ENCODE assay signal across 1 cellular context in the genomic region with DNA sequence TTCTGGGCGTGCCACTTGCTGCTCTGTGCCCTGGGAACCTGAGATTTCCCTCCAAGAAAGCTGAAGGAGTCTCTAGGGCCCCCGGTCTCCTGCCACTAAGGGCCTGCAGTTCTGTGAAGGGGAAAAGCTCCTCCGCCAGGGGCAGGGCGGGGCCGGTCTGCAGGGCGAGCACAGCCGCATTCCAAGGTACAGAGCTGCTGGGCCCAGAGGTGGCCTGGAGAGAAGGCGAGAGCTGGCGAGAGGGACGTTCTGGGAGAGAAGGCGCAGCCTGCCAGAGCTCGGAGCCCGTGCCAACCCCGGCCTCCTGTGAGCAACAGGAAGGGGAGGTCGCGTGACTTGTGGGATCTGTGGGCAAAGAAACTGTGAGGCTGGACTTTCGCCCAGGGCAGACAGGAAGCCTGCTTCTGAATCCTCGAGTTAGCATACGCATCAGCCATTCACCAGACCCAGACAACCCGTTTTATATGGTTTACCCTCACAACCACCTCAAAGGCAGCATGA.
TF ChIP-seq lines count a peak whose summit lies in the region.

No MANE protein-coding gene starts in this region.

TF ChIP-seq in HepG2, 621 proteins besides CTCF, POLR2A, EP300 and RAD21 (continued from another document):
- TF ChIP-seq, protein P1, sequence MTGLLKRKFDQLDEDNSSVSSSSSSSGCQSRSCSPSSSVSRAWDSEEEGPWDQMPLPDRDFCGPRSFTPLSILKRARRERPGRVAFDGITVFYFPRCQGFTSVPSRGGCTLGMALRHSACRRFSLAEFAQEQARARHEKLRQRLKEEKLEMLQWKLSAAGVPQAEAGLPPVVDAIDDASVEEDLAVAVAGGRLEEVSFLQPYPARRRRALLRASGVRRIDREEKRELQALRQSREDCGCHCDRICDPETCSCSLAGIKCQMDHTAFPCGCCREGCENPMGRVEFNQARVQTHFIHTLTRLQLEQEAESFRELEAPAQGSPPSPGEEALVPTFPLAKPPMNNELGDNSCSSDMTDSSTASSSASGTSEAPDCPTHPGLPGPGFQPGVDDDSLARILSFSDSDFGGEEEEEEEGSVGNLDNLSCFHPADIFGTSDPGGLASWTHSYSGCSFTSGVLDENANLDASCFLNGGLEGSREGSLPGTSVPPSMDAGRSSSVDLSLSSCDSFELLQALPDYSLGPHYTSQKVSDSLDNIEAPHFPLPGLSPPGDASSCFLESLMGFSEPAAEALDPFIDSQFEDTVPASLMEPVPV (CRISPR knock-in tag; IDR thresholded peaks at IDR 0.05) = no peak
- TF ChIP-seq ZNF879 (CRISPR knock-in tag; IDR thresholded peaks at IDR 0.05) = no peak
- TF ChIP-seq ZFAT (CRISPR knock-in tag; conservative IDR thresholded peaks at IDR 0.05) = no peak
- TF ChIP-seq, protein P2, sequence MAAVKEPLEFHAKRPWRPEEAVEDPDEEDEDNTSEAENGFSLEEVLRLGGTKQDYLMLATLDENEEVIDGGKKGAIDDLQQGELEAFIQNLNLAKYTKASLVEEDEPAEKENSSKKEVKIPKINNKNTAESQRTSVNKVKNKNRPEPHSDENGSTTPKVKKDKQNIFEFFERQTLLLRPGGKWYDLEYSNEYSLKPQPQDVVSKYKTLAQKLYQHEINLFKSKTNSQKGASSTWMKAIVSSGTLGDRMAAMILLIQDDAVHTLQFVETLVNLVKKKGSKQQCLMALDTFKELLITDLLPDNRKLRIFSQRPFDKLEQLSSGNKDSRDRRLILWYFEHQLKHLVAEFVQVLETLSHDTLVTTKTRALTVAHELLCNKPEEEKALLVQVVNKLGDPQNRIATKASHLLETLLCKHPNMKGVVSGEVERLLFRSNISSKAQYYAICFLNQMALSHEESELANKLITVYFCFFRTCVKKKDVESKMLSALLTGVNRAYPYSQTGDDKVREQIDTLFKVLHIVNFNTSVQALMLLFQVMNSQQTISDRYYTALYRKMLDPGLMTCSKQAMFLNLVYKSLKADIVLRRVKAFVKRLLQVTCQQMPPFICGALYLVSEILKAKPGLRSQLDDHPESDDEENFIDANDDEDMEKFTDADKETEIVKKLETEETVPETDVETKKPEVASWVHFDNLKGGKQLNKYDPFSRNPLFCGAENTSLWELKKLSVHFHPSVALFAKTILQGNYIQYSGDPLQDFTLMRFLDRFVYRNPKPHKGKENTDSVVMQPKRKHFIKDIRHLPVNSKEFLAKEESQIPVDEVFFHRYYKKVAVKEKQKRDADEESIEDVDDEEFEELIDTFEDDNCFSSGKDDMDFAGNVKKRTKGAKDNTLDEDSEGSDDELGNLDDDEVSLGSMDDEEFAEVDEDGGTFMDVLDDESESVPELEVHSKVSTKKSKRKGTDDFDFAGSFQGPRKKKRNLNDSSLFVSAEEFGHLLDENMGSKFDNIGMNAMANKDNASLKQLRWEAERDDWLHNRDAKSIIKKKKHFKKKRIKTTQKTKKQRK (IDR thresholded peaks at IDR 0.05; ENCODE audit: low read length) = no peak
- TF ChIP-seq, protein P3, sequence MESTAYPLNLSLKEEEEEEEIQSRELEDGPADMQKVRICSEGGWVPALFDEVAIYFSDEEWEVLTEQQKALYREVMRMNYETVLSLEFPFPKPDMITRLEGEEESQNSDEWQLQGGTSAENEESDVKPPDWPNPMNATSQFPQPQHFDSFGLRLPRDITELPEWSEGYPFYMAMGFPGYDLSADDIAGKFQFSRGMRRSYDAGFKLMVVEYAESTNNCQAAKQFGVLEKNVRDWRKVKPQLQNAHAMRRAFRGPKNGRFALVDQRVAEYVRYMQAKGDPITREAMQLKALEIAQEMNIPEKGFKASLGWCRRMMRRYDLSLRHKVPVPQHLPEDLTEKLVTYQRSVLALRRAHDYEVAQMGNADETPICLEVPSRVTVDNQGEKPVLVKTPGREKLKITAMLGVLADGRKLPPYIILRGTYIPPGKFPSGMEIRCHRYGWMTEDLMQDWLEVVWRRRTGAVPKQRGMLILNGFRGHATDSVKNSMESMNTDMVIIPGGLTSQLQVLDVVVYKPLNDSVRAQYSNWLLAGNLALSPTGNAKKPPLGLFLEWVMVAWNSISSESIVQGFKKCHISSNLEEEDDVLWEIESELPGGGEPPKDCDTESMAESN (CRISPR knock-in tag; conservative IDR thresholded peaks at IDR 0.05) = no peak
- no peak for TF ChIP-seq ZNF337 (CRISPR knock-in tag; IDR thresholded peaks at IDR 0.05; ENCODE audit: borderline replicate concordance, low read depth)
- TF ChIP-seq ZFP36L2 (CRISPR knock-in tag; IDR thresholded peaks at IDR 0.05) = no peak
